In the genomic region with DNA sequence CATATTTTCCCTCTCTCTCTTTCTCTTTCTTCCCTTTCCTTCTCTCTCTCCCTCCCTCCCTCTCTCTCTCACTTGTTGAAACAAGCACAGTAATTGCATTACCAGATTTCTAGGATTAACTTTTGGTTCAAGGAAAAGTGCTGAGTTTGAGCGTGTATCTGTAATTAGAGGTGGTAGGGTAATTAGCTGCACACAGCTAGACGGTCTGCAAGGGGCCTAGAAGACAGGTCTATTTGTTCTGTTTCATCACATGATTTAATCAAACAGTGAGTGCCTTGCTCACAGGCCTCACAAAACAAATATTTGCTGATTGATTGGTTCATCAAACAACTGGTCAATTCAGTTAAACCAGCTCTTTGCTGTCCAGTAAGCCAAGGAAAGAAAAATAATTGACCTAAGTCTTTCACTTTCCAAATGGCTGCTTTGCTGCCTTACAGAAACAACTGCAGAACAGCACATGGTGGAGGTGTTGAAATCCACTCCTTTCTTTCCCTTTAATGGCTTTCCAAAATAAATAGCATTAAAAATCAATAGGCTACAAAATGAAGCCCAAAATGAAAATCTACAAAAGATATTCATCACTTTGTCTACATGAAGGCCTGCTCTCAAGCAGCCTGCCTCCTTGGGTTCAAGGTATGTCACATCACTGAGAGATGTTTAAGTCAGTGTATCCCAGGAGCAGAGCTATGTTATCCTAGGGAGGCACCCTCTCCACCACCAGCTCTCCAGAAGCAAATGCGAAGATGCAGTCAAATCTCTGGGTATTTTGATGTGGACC, we compare ENCODE assay signal across 1 cellular context.
TF ChIP-seq lines count a peak whose summit lies in the region.

No MANE protein-coding gene starts in this region.

TF ChIP-seq in A549, 52 proteins besides CTCF, POLR2A, EP300 and RAD21 (continued from another document):
- TF ChIP-seq, protein P1, sequence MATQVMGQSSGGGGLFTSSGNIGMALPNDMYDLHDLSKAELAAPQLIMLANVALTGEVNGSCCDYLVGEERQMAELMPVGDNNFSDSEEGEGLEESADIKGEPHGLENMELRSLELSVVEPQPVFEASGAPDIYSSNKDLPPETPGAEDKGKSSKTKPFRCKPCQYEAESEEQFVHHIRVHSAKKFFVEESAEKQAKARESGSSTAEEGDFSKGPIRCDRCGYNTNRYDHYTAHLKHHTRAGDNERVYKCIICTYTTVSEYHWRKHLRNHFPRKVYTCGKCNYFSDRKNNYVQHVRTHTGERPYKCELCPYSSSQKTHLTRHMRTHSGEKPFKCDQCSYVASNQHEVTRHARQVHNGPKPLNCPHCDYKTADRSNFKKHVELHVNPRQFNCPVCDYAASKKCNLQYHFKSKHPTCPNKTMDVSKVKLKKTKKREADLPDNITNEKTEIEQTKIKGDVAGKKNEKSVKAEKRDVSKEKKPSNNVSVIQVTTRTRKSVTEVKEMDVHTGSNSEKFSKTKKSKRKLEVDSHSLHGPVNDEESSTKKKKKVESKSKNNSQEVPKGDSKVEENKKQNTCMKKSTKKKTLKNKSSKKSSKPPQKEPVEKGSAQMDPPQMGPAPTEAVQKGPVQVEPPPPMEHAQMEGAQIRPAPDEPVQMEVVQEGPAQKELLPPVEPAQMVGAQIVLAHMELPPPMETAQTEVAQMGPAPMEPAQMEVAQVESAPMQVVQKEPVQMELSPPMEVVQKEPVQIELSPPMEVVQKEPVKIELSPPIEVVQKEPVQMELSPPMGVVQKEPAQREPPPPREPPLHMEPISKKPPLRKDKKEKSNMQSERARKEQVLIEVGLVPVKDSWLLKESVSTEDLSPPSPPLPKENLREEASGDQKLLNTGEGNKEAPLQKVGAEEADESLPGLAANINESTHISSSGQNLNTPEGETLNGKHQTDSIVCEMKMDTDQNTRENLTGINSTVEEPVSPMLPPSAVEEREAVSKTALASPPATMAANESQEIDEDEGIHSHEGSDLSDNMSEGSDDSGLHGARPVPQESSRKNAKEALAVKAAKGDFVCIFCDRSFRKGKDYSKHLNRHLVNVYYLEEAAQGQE (IDR thresholded peaks at IDR 0.05): no peak
TF ChIP-seq in A549: peak in this region for 0.
